In genomic region chr1:21261551-21262281, GRCh38 we compare ENCODE assay signal across 1 cellular context.
TF ChIP-seq lines count a peak whose summit lies in the region.

No MANE protein-coding gene starts in this region.

TF ChIP-seq in A549, 52 proteins besides CTCF, POLR2A, EP300 and RAD21 (continued from another document):
- TF ChIP-seq ELK1 (IDR thresholded peaks at IDR 0.05; ENCODE audit: low read depth, low read length) (no peak), HOXB5 (CRISPR knock-in tag; IDR thresholded peaks at IDR 0.05) (0 out of 2 replicates have a peak, but pooled peaks have one; percentile 50), MAFK (IDR thresholded peaks at IDR 0.05; ENCODE audit: partially characterized antibody) (peak; percentile 74), GATA3 (IDR thresholded peaks at IDR 0.05; ENCODE audit: borderline replicate concordance) (peak; percentile 73), JUN (IDR thresholded peaks at IDR 0.05) (peak; percentile 56 to 59; a peak in 4 of 5 replicates), JUNB (IDR thresholded peaks at IDR 0.05) (peak; percentile 73; the same call in 1 of the 2 replicates), NPAS2 (CRISPR knock-in tag; IDR thresholded peaks at IDR 0.05; ENCODE audit: borderline replicate concordance) (no peak), FOXS1 (CRISPR knock-in tag; IDR thresholded peaks at IDR 0.05) (0 out of 2 replicates have a peak, but pooled peaks have one; percentile 8), BHLHE40 (IDR thresholded peaks at IDR 0.05; ENCODE audit: low read depth, low read length) (no peak), CEBPB (IDR thresholded peaks at IDR 0.05) (peak in 1 of 2 experiments; percentile 74; a peak in 2 of 4 replicates)
- TF ChIP-seq, protein P1, sequence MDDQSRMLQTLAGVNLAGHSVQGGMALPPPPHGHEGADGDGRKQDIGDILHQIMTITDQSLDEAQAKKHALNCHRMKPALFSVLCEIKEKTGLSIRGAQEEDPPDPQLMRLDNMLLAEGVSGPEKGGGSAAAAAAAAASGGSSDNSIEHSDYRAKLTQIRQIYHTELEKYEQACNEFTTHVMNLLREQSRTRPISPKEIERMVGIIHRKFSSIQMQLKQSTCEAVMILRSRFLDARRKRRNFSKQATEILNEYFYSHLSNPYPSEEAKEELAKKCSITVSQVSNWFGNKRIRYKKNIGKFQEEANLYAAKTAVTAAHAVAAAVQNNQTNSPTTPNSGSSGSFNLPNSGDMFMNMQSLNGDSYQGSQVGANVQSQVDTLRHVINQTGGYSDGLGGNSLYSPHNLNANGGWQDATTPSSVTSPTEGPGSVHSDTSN (IDR thresholded peaks at IDR 0.05): 0 out of 2 replicates have a peak, but pooled peaks have one; percentile 27
- TF ChIP-seq, protein P2, sequence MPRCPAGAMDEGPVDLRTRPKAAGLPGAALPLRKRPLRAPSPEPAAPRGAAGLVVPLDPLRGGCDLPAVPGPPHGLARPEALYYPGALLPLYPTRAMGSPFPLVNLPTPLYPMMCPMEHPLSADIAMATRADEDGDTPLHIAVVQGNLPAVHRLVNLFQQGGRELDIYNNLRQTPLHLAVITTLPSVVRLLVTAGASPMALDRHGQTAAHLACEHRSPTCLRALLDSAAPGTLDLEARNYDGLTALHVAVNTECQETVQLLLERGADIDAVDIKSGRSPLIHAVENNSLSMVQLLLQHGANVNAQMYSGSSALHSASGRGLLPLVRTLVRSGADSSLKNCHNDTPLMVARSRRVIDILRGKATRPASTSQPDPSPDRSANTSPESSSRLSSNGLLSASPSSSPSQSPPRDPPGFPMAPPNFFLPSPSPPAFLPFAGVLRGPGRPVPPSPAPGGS (IDR thresholded peaks at IDR 0.05): 0 out of 3 replicates have a peak, but pooled peaks have one; percentile 61
TF ChIP-seq in A549: peak in this region for 13.
